ENCODE assay signal across 1 cellular context in the genomic region with DNA sequence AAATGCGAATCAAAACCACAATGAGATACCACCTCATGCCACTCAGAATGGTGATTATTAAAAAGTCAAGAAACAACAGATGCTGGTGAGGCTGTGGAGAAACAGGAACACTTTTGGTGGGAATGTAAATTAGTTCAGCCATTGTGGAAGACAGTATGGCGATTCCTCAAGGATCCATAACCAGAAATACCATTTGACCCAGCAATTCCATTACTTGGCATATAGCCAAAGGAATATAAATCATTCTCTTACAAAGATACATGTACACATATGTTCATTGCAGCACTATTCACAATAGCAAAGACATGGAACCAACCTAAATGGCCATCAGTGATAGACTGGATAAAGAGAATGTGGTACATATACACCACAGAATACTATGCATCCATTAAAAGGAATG. TPM values are rescaled to one million over a fixed set of nuclear protein-coding genes. Genes with fewer than 3 reads are reported as not detected.
"Had no signal": no experiment of that assay in that cellular context is flagged by ENCODE, and none has a peak within 500 bp of the region (broad histone marks: within the 10 kb centered on the region; RNA-seq: fewer than 3 reads in every experiment).

No MANE protein-coding gene starts in this region.

RNA-seq across cellular contexts. Expression of gene TMEM178A, which starts 9.5 kb away (rescaled TPM):
- total RNA-seq: GM12878 had no signal
- polyA plus RNA-seq: GM12878 had no signal
